ENCODE assay signal across 21 cellular contexts in the genomic region with DNA sequence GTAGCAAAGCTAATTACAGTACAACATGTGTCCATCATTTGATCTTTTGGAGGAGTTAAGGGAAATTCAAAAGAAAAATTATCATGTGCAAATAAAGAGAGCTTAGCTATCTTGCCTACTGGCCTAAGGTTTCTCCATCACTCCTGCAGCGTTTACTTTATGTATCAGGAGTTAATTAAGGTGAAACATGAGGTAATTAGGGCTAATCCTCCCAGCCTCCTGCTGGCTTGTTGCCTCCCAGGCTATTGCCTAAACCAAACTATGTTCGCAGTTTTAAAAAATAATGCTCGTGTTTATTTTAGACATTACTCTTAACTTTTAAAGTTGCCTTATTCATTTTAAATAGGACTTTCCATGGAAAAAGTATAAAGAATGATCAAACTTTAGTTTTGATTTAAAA.
DNase-seq lines count a peak whose midpoint lies in the region; ATAC-seq, FAIRE-seq and TF ChIP-seq lines count a peak whose summit lies in the region.
"Had no signal": no experiment of that assay in that cellular context is flagged by ENCODE, and none has a peak within 500 bp of the region (broad histone marks: within the 10 kb centered on the region; RNA-seq: fewer than 3 reads in every experiment).

No MANE protein-coding gene starts in this region.

- H3K9me3 ChIP-seq in right atrium auricular region, result no peaks in the 10 kb centered on the region
- H3K9me3 ChIP-seq: A549, BLaER1, HAP-1, MG63, Peyer's patch had no signal

- peak; percentile 100 for FAIRE-seq in islet of Langerhans (lab: Jason Lieb, UNC)
- FAIRE-seq: A549 had no signal

- H3K27me3 Mint-ChIP-seq in activated T-cell treated with anti-CD3 and anti-CD28 coated beads, Interleukin-2, amount 50 U/mL, for 72 hours (ENCODE audit: low read depth), result no peaks in the 10 kb centered on the region
- H3K27me3 Mint-ChIP-seq: CD4-positive, alpha-beta memory T cell; T-helper 17 cell had no signal

- H3K9me3 Mint-ChIP-seq in activated T-cell treated with anti-CD3 and anti-CD28 coated beads, Interleukin-2, amount 50 U/mL, for 72 hours, result peaks cover 2 to 4% of the 10 kb centered on the region in 2 donors

- DNase-seq in COR-L47 (lab: John Stamatoyannopoulos, UW), result peak; percentile 49
- peak; percentile 70 for DNase-seq in NCI-H1105 treated with DMSO at 0.1 percent for 48 hours (lab: John Stamatoyannopoulos, UW)
- DNase-seq in NCI-H69 (lab: John Stamatoyannopoulos, UW), result peak; percentile 92
- DNase-seq in right atrium auricular region (ENCODE audit: low spot score), result no peak
- no peak for DNase-seq in GDM1 (lab: John Stamatoyannopoulos, UW)
- DNase-seq in activated T-cell treated with anti-CD3 and anti-CD28 coated beads, Interleukin-2, amount 50 U/mL, for 72 hours, result no peak
- DNase-seq: Calu3; CD4-positive, alpha-beta memory T cell; DMS79 treated with DMSO at 0.1 percent for 48 hours; GM23248; Kasumi-1; MG63; NCI-H1092; NCI-H187 treated with DMSO at 0.1 percent for 48 hours; Peyer's patch; T-helper 17 cell had no signal

- H3K36me3 Mint-ChIP-seq in activated T-cell treated with anti-CD3 and anti-CD28 coated beads, Interleukin-2, amount 50 U/mL, for 72 hours (ENCODE audit: insufficient read depth in 2 of 2), result no peaks in the 10 kb centered on the region
- H3K36me3 Mint-ChIP-seq: CD4-positive, alpha-beta memory T cell had no signal

- H3K4me1 Mint-ChIP-seq in activated T-cell treated with anti-CD3 and anti-CD28 coated beads, Interleukin-2, amount 50 U/mL, for 72 hours (ENCODE audit: low read depth), result no peaks in the 10 kb centered on the region
- H3K4me1 Mint-ChIP-seq: CD4-positive, alpha-beta memory T cell; T-helper 17 cell had no signal

- H3K4me1 ChIP-seq in right atrium auricular region, result no peaks in the 10 kb centered on the region
- H3K4me1 ChIP-seq: A549, BLaER1, HAP-1, Peyer's patch had no signal

- H3K27ac Mint-ChIP-seq in activated T-cell treated with anti-CD3 and anti-CD28 coated beads, Interleukin-2, amount 50 U/mL, for 72 hours, result no peak overlapping the region
- H3K27ac Mint-ChIP-seq: CD4-positive, alpha-beta memory T cell; T-helper 17 cell had no signal

- no peak overlapping the region for H3K4me3 ChIP-seq in right atrium auricular region
- H3K4me3 ChIP-seq: A549, BLaER1, GM23248, HAP-1, MG63, Peyer's patch had no signal

- no peak overlapping the region for H3K4me3 Mint-ChIP-seq in activated T-cell treated with anti-CD3 and anti-CD28 coated beads, Interleukin-2, amount 50 U/mL, for 72 hours
- H3K4me3 Mint-ChIP-seq: CD4-positive, alpha-beta memory T cell; T-helper 17 cell had no signal

- no peak for ATAC-seq in activated T-cell treated with anti-CD3 and anti-CD28 coated beads, Interleukin-2, amount 50 U/mL, for 72 hours (replicated peaks in 1 of 2)
- ATAC-seq: A549, Right ventricle myocardium inferior, T-helper 17 cell had no signal

- no peaks in the 10 kb centered on the region for H3K27me3 ChIP-seq in right atrium auricular region
- H3K27me3 ChIP-seq: BLaER1, MG63, Peyer's patch had no signal

- H3K36me3 ChIP-seq in right atrium auricular region, result no peaks in the 10 kb centered on the region
- H3K36me3 ChIP-seq: BLaER1, HAP-1, MG63, Peyer's patch had no signal

- no peak overlapping the region for H3K27ac ChIP-seq in right atrium auricular region
- H3K27ac ChIP-seq: A549, BLaER1, GM23248, Peyer's patch had no signal

- no peak for TF ChIP-seq CTCF in right atrium auricular region (IDR thresholded peaks at IDR 0.05)

Comparison
In these comparisons a context has a peak if more than half of its experiments do, and no peak if none do; other contexts are left out.
1. DNase-seq: peak in COR-L47 (single experiment), NCI-H1105 treated with DMSO at 0.1 percent for 48 hours (single experiment) and NCI-H69 (single experiment); none in right atrium auricular region (single experiment), GDM1 (single experiment) and activated T-cell treated with anti-CD3 and anti-CD28 coated beads, Interleukin-2, amount 50 U/mL, for 72 hours (0 of 2).